Comparison of ENCODE assay signal across 8 cellular contexts in the genomic region with DNA sequence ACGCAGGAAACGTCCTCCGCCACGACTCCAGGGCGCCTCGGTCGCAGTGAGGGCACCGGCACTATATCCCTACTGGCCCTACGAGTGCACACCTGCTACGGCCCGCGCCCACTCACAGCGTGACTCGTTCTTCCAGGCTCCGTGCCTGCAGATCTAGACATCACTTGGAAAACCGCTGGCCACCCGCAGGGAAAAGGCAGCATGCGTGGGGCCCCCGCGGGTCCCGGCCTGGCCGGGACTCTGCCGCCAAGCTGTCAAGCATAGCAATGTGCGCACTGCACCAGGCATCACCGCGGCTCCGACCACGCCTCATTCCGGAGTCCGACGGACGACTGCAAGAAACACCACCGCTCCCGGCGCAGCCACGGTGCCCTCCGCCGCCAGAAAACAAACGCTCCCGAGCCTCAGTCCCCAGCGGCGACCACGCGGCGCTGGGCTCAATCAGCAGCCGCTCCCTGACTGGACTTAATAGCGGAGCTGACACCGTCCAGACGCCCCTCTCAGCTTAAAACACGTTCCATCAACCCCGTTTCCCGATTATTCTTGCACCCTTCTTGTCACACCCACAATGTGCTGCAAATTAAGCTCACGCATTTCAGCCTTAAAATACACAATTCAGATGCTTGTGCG. TPM values are rescaled to one million over a fixed set of nuclear protein-coding genes. Genes with fewer than 3 reads are reported as not detected.
A peak's percentile ranks its signal among the peaks of the same experiment; 100 is the strongest.
DNase-seq lines count a peak whose midpoint lies in the region; ATAC-seq and TF ChIP-seq lines count a peak whose summit lies in the region.

No MANE protein-coding gene starts in this region.

- H3K36me3 ChIP-seq in CD4-positive, alpha-beta memory T cell (ENCODE audit: insufficient read depth, low read length), result no peaks in the 10 kb centered on the region
- H3K36me3 ChIP-seq in SU-DHL-6 (ENCODE audit: low read length), result no peaks in the 10 kb centered on the region
- no peaks in the 10 kb centered on the region for H3K36me3 ChIP-seq in kidney epithelial cell (ENCODE audit: control insufficient read depth, insufficient read depth, low read length)

- H3K4me3 Mint-ChIP-seq in CD4-positive, alpha-beta memory T cell, result peak overlapping the region; percentile 89 to 96 (median 91)

- no peaks in the 10 kb centered on the region for H3F3A ChIP-seq in SU-DHL-6 (ENCODE audit: insufficient read depth)

- CTCF ChIA-PET in CD4-positive, alpha-beta memory T cell (lab: Charles Lee; ENCODE audit: partially characterized antibody), result no interaction called here

- H3K9ac ChIP-seq in SU-DHL-6 (ENCODE audit: low read length), result no peak overlapping the region

- no peak overlapping the region for H3K27ac ChIP-seq in CD4-positive, alpha-beta memory T cell (ENCODE audit: low read depth, low read length)
- H3K27ac ChIP-seq in SU-DHL-6 (ENCODE audit: low read depth, low read length), result no peak overlapping the region

- H3K4me1 ChIP-seq in CD4-positive, alpha-beta memory T cell (ENCODE audit: insufficient read depth, low read length), result peaks cover 4% of the 10 kb centered on the region

- peaks cover 0 to 2% of the 10 kb centered on the region in 2 donors for H3K27me3 Mint-ChIP-seq in CD4-positive, alpha-beta memory T cell

- H3K9me3 Mint-ChIP-seq in CD4-positive, alpha-beta memory T cell, result no peaks in the 10 kb centered on the region

- H3K9me2 ChIP-seq in SU-DHL-6 (replicated peaks; ENCODE audit: insufficient read depth, low read length), result no peaks in the 10 kb centered on the region

- DNase-seq in CD4-positive, alpha-beta memory T cell, result peak in 4 of 5 donors; percentile 15 to 26 (median 20)
- DNase-seq in central memory CD4-positive, alpha-beta T cell, result peak; percentile 9
- DNase-seq in kidney epithelial cell (ENCODE audit: low read depth), result no peak
- DNase-seq in stimulated activated CD4-positive, alpha-beta T cell treated with anti-CD3 and anti-CD28 coated beads, Interleukin-15, amount 100 ng/mL, for 48 hours (ENCODE audit: low read depth in 2 of 2), result peak; percentile 15 to 33
- no peak for DNase-seq in effector CD4-positive, alpha-beta T cell

- ATAC-seq in GM19397 (IDR thresholded peaks at IDR 0.05; ENCODE audit: unreplicated experiment) (peak; percentile 50), HG03521 (IDR thresholded peaks at IDR 0.05; ENCODE audit: unreplicated experiment) (peak; percentile 59)

- peak overlapping the region; percentile 49 for H3K4me2 ChIP-seq in SU-DHL-6 (ENCODE audit: low read depth, low read length, poor library complexity, severe bottlenecking)

- POLR2A ChIA-PET in CD4-positive, alpha-beta memory T cell (lab: Charles Lee; ENCODE audit: partially characterized antibody), result interaction anchor here (1.0 kb wide), 1 partner anchor 60 kb away, joined by 3 read pairs; no protein-coding TSS in a partner anchor

- peaks cover 8 to 15% (median 13%) of the 10 kb centered on the region in 4 donors for H3K4me1 Mint-ChIP-seq in CD4-positive, alpha-beta memory T cell

- no peaks in the 10 kb centered on the region for H4K20me1 ChIP-seq in SU-DHL-6 (ENCODE audit: low read depth, low read length)

- TF ChIP-seq CTCF in SU-DHL-6 (IDR thresholded peaks at IDR 0.05; ENCODE audit: insufficient read depth, low read length, poor library complexity, severe bottlenecking), result no peak
- no peak for TF ChIP-seq CTCF in kidney epithelial cell (IDR thresholded peaks at IDR 0.05; ENCODE audit: insufficient read depth, low read length, poor library complexity, severe bottlenecking)

- H2AFZ ChIP-seq in SU-DHL-6 (ENCODE audit: low read depth, low read length, severe bottlenecking), result no peak overlapping the region

- intact Hi-C loops in CD4-positive, alpha-beta memory T cell (cut with micrococcal nuclease), result no loop called here

- peak overlapping the region; percentile 54 to 78 for H3K4me3 ChIP-seq in CD4-positive, alpha-beta memory T cell (ENCODE audit: low read length in 2 of 2)
- H3K4me3 ChIP-seq in SU-DHL-6 (ENCODE audit: insufficient read depth, low read length, poor library complexity, severe bottlenecking), result peak overlapping the region; percentile 3
- H3K4me3 ChIP-seq in kidney epithelial cell (ENCODE audit: low read depth, low read length), result peak overlapping the region; percentile 84

- H3K27ac Mint-ChIP-seq in CD4-positive, alpha-beta memory T cell, result peak overlapping the region in 5 of 7 donors; percentile 52 to 68 (median 60)

- H3K27me3 ChIP-seq in CD4-positive, alpha-beta memory T cell (ENCODE audit: insufficient read depth, low read length), result no peaks in the 10 kb centered on the region
- H3K27me3 ChIP-seq in SU-DHL-6 (ENCODE audit: low read length) (no peaks in the 10 kb centered on the region), kidney epithelial cell (ENCODE audit: control insufficient read depth, insufficient read depth, low read length) (no peaks in the 10 kb centered on the region)

- no peaks in the 10 kb centered on the region for H3K79me2 ChIP-seq in SU-DHL-6 (ENCODE audit: insufficient read depth, low read length)

- H3K36me3 Mint-ChIP-seq in CD4-positive, alpha-beta memory T cell, result peaks cover 0 to 3% of the 10 kb centered on the region in 2 donors

- H3K9me3 ChIP-seq in CD4-positive, alpha-beta memory T cell (ENCODE audit: control insufficient read depth in 1 of 2, low read length in 2 of 2), result no peaks in the 10 kb centered on the region
- no peaks in the 10 kb centered on the region for H3K9me3 ChIP-seq in SU-DHL-6 (ENCODE audit: insufficient read depth, low read length)

RNA-seq across cellular contexts. Expression of a gene that starts 1.0 kb away (rescaled TPM):
- total RNA-seq in CD4-positive, alpha-beta memory T cell, result 10 to 100 TPM; 19.3 to 21.5 TPM
- polyA plus RNA-seq in CD4-positive, alpha-beta memory T cell, result 10 to 100 TPM; 10.8 to 13.6 TPM
- total RNA-seq in kidney epithelial cell, result 110 and 120 TPM in 2 replicates

Comparison
In these comparisons a context has a peak if more than half of its experiments do, and no peak if none do; other contexts are left out.
1. DNase-seq: peak in CD4-positive, alpha-beta memory T cell (4 of 5), central memory CD4-positive, alpha-beta T cell (single experiment) and stimulated activated CD4-positive, alpha-beta T cell treated with anti-CD3 and anti-CD28 coated beads, Interleukin-15, amount 100 ng/mL, for 48 hours (2 of 2); none in kidney epithelial cell (single experiment) and effector CD4-positive, alpha-beta T cell (single experiment).
2. H3K4me3 ChIP-seq: peak in every context shown above with its lines; median percentile 84 in kidney epithelial cell; 66 in CD4-positive, alpha-beta memory T cell; 3 in SU-DHL-6.